In the genomic region with DNA sequence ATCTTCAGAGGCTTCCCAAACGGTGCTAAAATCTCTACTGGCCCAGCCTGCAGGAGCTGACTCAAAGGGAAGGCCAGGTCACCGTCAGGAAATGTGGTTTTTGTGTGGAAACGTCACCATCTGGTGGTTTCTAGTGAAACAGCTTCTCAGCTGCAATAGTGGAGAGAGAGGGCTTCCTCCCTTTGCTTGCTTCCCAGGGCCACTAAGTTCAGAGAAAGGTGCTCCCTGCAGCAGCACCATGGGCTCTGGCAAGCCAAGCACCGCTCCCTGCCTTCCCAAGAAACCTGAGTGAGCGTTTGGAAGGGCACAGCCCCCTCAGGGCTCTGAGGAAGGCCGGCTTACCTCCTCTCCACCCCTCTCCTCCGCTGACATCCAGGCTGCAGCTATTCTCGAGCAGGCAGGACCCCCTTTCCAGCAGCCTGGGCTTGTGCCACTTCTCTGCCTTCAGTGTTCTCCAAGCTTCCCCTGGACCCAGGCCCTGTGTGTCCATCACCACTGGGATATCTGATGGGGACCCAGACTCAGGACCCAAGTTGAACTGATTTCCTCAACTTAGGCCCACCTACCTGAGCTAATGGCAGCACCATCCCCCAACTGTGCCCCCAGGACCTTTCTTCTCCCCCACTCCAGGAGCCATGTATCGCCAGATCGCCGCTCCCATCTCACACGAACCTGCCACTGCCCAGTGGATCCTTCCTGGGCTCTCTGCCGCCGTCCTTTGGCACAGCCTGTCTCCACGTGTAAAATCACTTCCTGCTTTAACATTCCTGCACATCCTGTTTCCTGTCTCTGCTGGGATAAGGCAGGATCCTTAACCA, we compare ENCODE assay signal across 8 cellular contexts. TPM values are rescaled to one million over a fixed set of nuclear protein-coding genes. Genes with fewer than 3 reads are reported as not detected.
A peak's percentile ranks its signal among the peaks of the same experiment; 100 is the strongest.
DNase-seq lines count a peak whose midpoint lies in the region; ATAC-seq and TF ChIP-seq lines count a peak whose summit lies in the region.

No MANE protein-coding gene starts in this region.

- DNase-seq in CD8-positive, alpha-beta T cell: peak in 3 of 7 experiments; percentile 6 to 47 (median 28)
- DNase-seq in NCI-H1092 (lab: John Stamatoyannopoulos, UW) (peak; percentile 72), foreskin fibroblast (peak; percentile 15 to 35), amniotic stem cell (lab: John Stamatoyannopoulos, UW) (no peak)

- CTCF ChIA-PET in CD8-positive, alpha-beta T cell (lab: Charles Lee): interaction anchor here (0.7 to 3.2 kb wide), 2 partner anchors 21 to 700 kb away, joined by 3 to 14 read pairs; no protein-coding TSS in a partner anchor

- peak; percentile 35 for TF ChIP-seq CTCF in CD8-positive, alpha-beta T cell (IDR thresholded peaks at IDR 0.05)
- TF ChIP-seq CTCF in VCaP (conservative IDR thresholded peaks at IDR 0.05) (peak; percentile 78), foreskin fibroblast (IDR thresholded peaks at IDR 0.05; ENCODE audit: low read depth, low read length) (peak; percentile 33), parathyroid adenoma (IDR thresholded peaks at IDR 0.05) (peak; percentile 49)

- H3K9ac ChIP-seq in parathyroid adenoma: no peak overlapping the region

- POLR2A ChIA-PET in CD8-positive, alpha-beta T cell (lab: Charles Lee): no interaction called here

- H3K4me3 ChIP-seq in CD8-positive, alpha-beta T cell (ENCODE audit: low read depth, low read length): no peak overlapping the region
- H3K4me3 ChIP-seq in foreskin fibroblast (ENCODE audit: low read depth in 1 of 2, low read length in 2 of 2) (no peak overlapping the region), parathyroid adenoma (ENCODE audit: low read depth, low read length) (no peak overlapping the region)

- no peak overlapping the region for H3K4me3 Mint-ChIP-seq in CD8-positive, alpha-beta T cell

- intact Hi-C loops in CD8-positive, alpha-beta T cell (cut with DNase I, micrococcal nuclease): no loop called here

- no peaks in the 10 kb centered on the region for H3K27me3 ChIP-seq in CD8-positive, alpha-beta T cell (ENCODE audit: insufficient read depth, low read length)
- no peaks in the 10 kb centered on the region for H3K27me3 ChIP-seq in parathyroid adenoma (ENCODE audit: control insufficient read depth, insufficient read depth, low read length)

- no peak overlapping the region for H2AFZ ChIP-seq in parathyroid adenoma

- H3K27ac ChIP-seq in CD8-positive, alpha-beta T cell (ENCODE audit: low read depth, low read length): no peak overlapping the region
- no peak overlapping the region for H3K27ac ChIP-seq in VCaP
- no peak overlapping the region for H3K27ac ChIP-seq in parathyroid adenoma

- H3K9me3 ChIP-seq in CD8-positive, alpha-beta T cell (ENCODE audit: low read length): no peaks in the 10 kb centered on the region
- H3K9me3 ChIP-seq in parathyroid adenoma (ENCODE audit: control insufficient read depth, low read length): no peaks in the 10 kb centered on the region

- H3K79me2 ChIP-seq in parathyroid adenoma: no peaks in the 10 kb centered on the region

- no peaks in the 10 kb centered on the region for H3K4me1 ChIP-seq in CD8-positive, alpha-beta T cell (ENCODE audit: insufficient read depth, low read length)
- no peaks in the 10 kb centered on the region for H3K4me1 ChIP-seq in parathyroid adenoma

- no peak for ATAC-seq in CD8-positive, alpha-beta T cell
- ATAC-seq in GM18499 (IDR thresholded peaks at IDR 0.05; ENCODE audit: insufficient read depth, unreplicated experiment): peak; percentile 81
- peak; percentile 84 for ATAC-seq in HG02763 (IDR thresholded peaks at IDR 0.05; ENCODE audit: unreplicated experiment)

- no peak overlapping the region for H3K27ac Mint-ChIP-seq in CD8-positive, alpha-beta T cell

- H3K4me1 Mint-ChIP-seq in CD8-positive, alpha-beta T cell (ENCODE audit: low read depth): peaks cover 3% of the 10 kb centered on the region

- no peak overlapping the region for H3K4me2 ChIP-seq in parathyroid adenoma (ENCODE audit: low read length)

- no peaks in the 10 kb centered on the region for H3K36me3 ChIP-seq in CD8-positive, alpha-beta T cell (ENCODE audit: insufficient read depth, low read length)
- no peaks in the 10 kb centered on the region for H3K36me3 ChIP-seq in parathyroid adenoma (ENCODE audit: control insufficient read depth, insufficient read depth, low read length)

- no peaks in the 10 kb centered on the region for H3K9me3 Mint-ChIP-seq in CD8-positive, alpha-beta T cell

- H3K27me3 Mint-ChIP-seq in CD8-positive, alpha-beta T cell (ENCODE audit: low read depth): peaks cover 11% of the 10 kb centered on the region

- no peaks in the 10 kb centered on the region for H3K36me3 Mint-ChIP-seq in CD8-positive, alpha-beta T cell

RNA-seq across cellular contexts. Expression of a gene that starts 9.8 kb away (rescaled TPM):
- not detected for total RNA-seq in CD8-positive, alpha-beta T cell
